Comparison of ENCODE assay signal across 28 cellular contexts in genomic region chr3:122966045-122966444, GRCh38.
"Had no signal": no experiment of that assay in that cellular context is flagged by ENCODE, and none has a peak within 500 bp of the region (broad histone marks: within the 10 kb centered on the region; RNA-seq: fewer than 3 reads in every experiment).

No MANE protein-coding gene starts in this region.

- H3K4me2 ChIP-seq: KMS-11 had no signal

- H3K9ac ChIP-seq: KMS-11 had no signal

- FAIRE-seq: RCC 7860, TTC549 had no signal

- H3K9me3 ChIP-seq: adrenal gland, colonic mucosa had no signal

- H3K27ac ChIP-seq: adrenal gland, colonic mucosa, KMS-11 had no signal

- ATAC-seq: activated T-helper 17 cell treated with anti-CD3 and anti-CD28 coated beads, Interleukin-2, amount 50 U/mL, for 72 hours; PC-3; T-helper 17 cell had no signal

- H3K27me3 ChIP-seq: adrenal gland, colonic mucosa had no signal

- DNase-seq: activated B cell treated with CpG ODN at 0.5 μM for 24 hours; activated CD4-positive, alpha-beta T cell treated with anti-CD3 and anti-CD28 coated beads for 1 hour; activated CD4-positive, alpha-beta T cell treated with anti-CD3 and anti-CD28 coated beads, Interleukin-2, amount 10 ng/mL, durations not matched to agents 24 days and 14 days; activated CD4-positive, alpha-beta T cell treated with anti-CD3 and anti-CD28 coated beads, Interleukin-2, amount 50 U/mL, for 48 hours; activated gamma-delta T cell; activated naive CD4-positive, alpha-beta T cell treated with anti-CD3 and anti-CD28 coated beads for 36 hours; activated T-cell treated with anti-CD3 and anti-CD28 coated beads for 4 hours; activated T-cell treated with anti-CD3 and anti-CD28 coated beads, Interleukin-2, amount 50 U/mL, for 48 hours; adrenal gland; anterior cingulate cortex; caudate nucleus; colonic mucosa; MM.1S; NCI-H1105; NCI-H1436; NCI-H1694 treated with DMSO at 0.1 percent for 48 hours; NCI-H2029 treated with DMSO at 0.1 percent for 48 hours; NCI-H345; NCI-H510A; NCI-H526 treated with DMSO at 0.1 percent for 48 hours; PC-3; SHP77 treated with DMSO at 0.1 percent for 48 hours; T-helper 17 cell; T-helper 9 cell had no signal

- H3K4me1 ChIP-seq: adrenal gland, colonic mucosa had no signal

- H3K36me3 ChIP-seq: adrenal gland, colonic mucosa had no signal

- H3K4me3 ChIP-seq: adrenal gland, colonic mucosa had no signal
